In genomic region chr12:103114296-103115055, GRCh38 we compare ENCODE assay signal across 11 cellular contexts.
DNase-seq lines count a peak whose midpoint lies in the region; ATAC-seq and TF ChIP-seq lines count a peak whose summit lies in the region.
"Had no signal": no experiment of that assay in that cellular context is flagged by ENCODE, and none has a peak within 500 bp of the region (broad histone marks: within the 10 kb centered on the region; RNA-seq: fewer than 3 reads in every experiment).

No MANE protein-coding gene starts in this region.

- peak; percentile 46 for DNase-seq in GM13976 (ENCODE audit: low spot score)
- DNase-seq in COLO829 (ENCODE audit: low spot score): no peak
- no peak for DNase-seq in PC-3
- DNase-seq in A172 (ENCODE audit: low spot score): no peak
- no peak for DNase-seq in NCI-H510A (lab: John Stamatoyannopoulos, UW)
- DNase-seq: activated CD8-positive, alpha-beta T cell treated with anti-CD3 and anti-CD28 coated beads, Interleukin-2, amount 10 ng/mL, durations not matched to agents 7 days and 5 days; foreskin fibroblast; substantia nigra had no signal

- H3K79me2 ChIP-seq in OCI-LY3 (ENCODE audit: low read length): no peaks in the 10 kb centered on the region
- no peaks in the 10 kb centered on the region for H3K79me2 ChIP-seq in PC-3 (ENCODE audit: low read length)

- H4K20me1 ChIP-seq in OCI-LY3 (ENCODE audit: insufficient read depth, low read length): no peaks in the 10 kb centered on the region
- no peaks in the 10 kb centered on the region for H4K20me1 ChIP-seq in PC-3 (ENCODE audit: low read length)

- H3K9me2 ChIP-seq in PC-3 (replicated peaks; ENCODE audit: low read length): no peaks in the 10 kb centered on the region

- CTCF ChIA-PET in PC-3 (lab: Charles Lee): no interaction called here

- H2AFZ ChIP-seq in OCI-LY3 (ENCODE audit: low read depth, low read length) (no peak overlapping the region), PC-3 (ENCODE audit: low read length) (no peak overlapping the region)

- H3K27me3 ChIP-seq in OCI-LY3 (ENCODE audit: low read depth, low read length) (no peaks in the 10 kb centered on the region), PC-3 (ENCODE audit: low read length) (no peaks in the 10 kb centered on the region)

- no TSS peak for BruUV-seq in PC-3 (replicated peaks; lab: Mats Ljungman, UMichigan)

- ATAC-seq in GM19455 (IDR thresholded peaks at IDR 0.05; ENCODE audit: unreplicated experiment) (peak; percentile 98), HG02981 (IDR thresholded peaks at IDR 0.05; ENCODE audit: unreplicated experiment) (peak; percentile 95), PC-3 (no peak)
- ATAC-seq: activated CD8-positive, alpha-beta T cell treated with anti-CD3 and anti-CD28 coated beads, Interleukin-2, amount 10 ng/mL, durations not matched to agents 7 days and 5 days had no signal

- H3K9me3 ChIP-seq in OCI-LY3 (ENCODE audit: insufficient read depth, low read length) (no peaks in the 10 kb centered on the region), PC-3 (ENCODE audit: low read length) (no peaks in the 10 kb centered on the region)

- no peak overlapping the region; the same call in 1 of the 2 replicates for H3K9ac ChIP-seq in OCI-LY3 (ENCODE audit: low read length)
- H3K9ac ChIP-seq in PC-3 (ENCODE audit: low read length): no peak overlapping the region

- H3K27ac ChIP-seq in OCI-LY3 (ENCODE audit: low read length): peak overlapping the region; percentile 21; the same call in 1 of the 2 replicates
- H3K27ac ChIP-seq in PC-3 (ENCODE audit: low read length): no peak overlapping the region

- H3K4me3 ChIP-seq in OCI-LY3 (ENCODE audit: low read length) (no peak overlapping the region), PC-3 (ENCODE audit: low read length) (no peak overlapping the region)

- TF ChIP-seq CTCF in GM13976 (IDR thresholded peaks at IDR 0.05; ENCODE audit: borderline replicate concordance, control extremely low read depth, extremely low read depth, insufficient read depth, missing control alignments) (no peak), OCI-LY3 (IDR thresholded peaks at IDR 0.05; ENCODE audit: low read depth, low read length) (no peak), PC-3 (conservative IDR thresholded peaks at IDR 0.05; ENCODE audit: low read depth, low read length) (no peak)

- H3F3A ChIP-seq in PC-3 (ENCODE audit: low read length, unreplicated experiment): no peaks in the 10 kb centered on the region

- no peaks in the 10 kb centered on the region for H3K36me3 ChIP-seq in OCI-LY3 (replicated peaks; ENCODE audit: low read depth, low read length)
- H3K36me3 ChIP-seq in PC-3 (ENCODE audit: low read depth, low read length): no peaks in the 10 kb centered on the region

- intact Hi-C loops in PC-3 (cut with micrococcal nuclease): no loop called here

- POLR2A ChIA-PET in PC-3 (lab: Charles Lee; ENCODE audit: unreplicated experiment): no interaction called here

- peaks cover 31% of the 10 kb centered on the region for H3K4me1 ChIP-seq in OCI-LY3 (ENCODE audit: low read length)
- no peaks in the 10 kb centered on the region for H3K4me1 ChIP-seq in PC-3 (ENCODE audit: insufficient read depth, low read length)

- in situ Hi-C loops in GM13976 (cut with MboI; ENCODE audit: low sequenced_read_pairs, unreplicated experiment): no loop called here

- peak overlapping the region; percentile 53 for H3K4me2 ChIP-seq in OCI-LY3 (ENCODE audit: low read length)
- H3K4me2 ChIP-seq in PC-3 (ENCODE audit: low read length): no peak overlapping the region
